Comparison of ENCODE assay signal across 18 cellular contexts in genomic region chr15:63292771-63293170, GRCh38. TPM values are rescaled to one million over a fixed set of nuclear protein-coding genes. Genes with fewer than 3 reads are reported as not detected.
DNase-seq lines count a peak whose midpoint lies in the region; ATAC-seq and TF ChIP-seq lines count a peak whose summit lies in the region.
"Had no signal": no experiment of that assay in that cellular context is flagged by ENCODE, and none has a peak within 500 bp of the region (broad histone marks: within the 10 kb centered on the region; RNA-seq: fewer than 3 reads in every experiment).

No MANE protein-coding gene starts in this region.

- H3K27me3 ChIP-seq in ACC112 (ENCODE audit: insufficient read depth, low read length) (no peaks in the 10 kb centered on the region), left lung (no peaks in the 10 kb centered on the region)
- H3K27me3 ChIP-seq: heart left ventricle, pancreas had no signal

- TF ChIP-seq CTCF in astrocyte of the spinal cord (IDR thresholded peaks at IDR 0.05; ENCODE audit: low read depth, low read length) (no peak), left lung (IDR thresholded peaks at IDR 0.05) (no peak)

- peak; percentile 61 for ATAC-seq in GM19455 (IDR thresholded peaks at IDR 0.05; ENCODE audit: unreplicated experiment)
- peak; percentile 43 for ATAC-seq in left lung
- ATAC-seq: heart left ventricle, left colon had no signal

- in situ Hi-C loops in astrocyte of the spinal cord (cut with HindIII; ENCODE audit: low sequenced_read_pairs): no loop called here

- H3K36me3 ChIP-seq in ACC112 (ENCODE audit: insufficient read depth, low read length): peaks cover 7% of the 10 kb centered on the region
- H3K36me3 ChIP-seq in left lung: peaks cover 0 to 8% of the 10 kb centered on the region in 2 donors
- H3K36me3 ChIP-seq: pancreas had no signal

- intact Hi-C loops in left lung (cut with DNase I): loop anchor here in 1 of 2 donors (5.0 kb wide), 1 partner anchor 110 kb away; no protein-coding TSS in a partner anchor

- H3K4me1 ChIP-seq in ACC112 (ENCODE audit: control insufficient read depth, insufficient read depth, low read length, unreplicated experiment) (peaks cover 27% of the 10 kb centered on the region), left lung (peaks cover 0 to 73% of the 10 kb centered on the region in 2 donors)
- H3K4me1 ChIP-seq: pancreas had no signal

- H3K9me3 ChIP-seq in left lung: no peaks in the 10 kb centered on the region
- H3K9me3 ChIP-seq: heart left ventricle, pancreas had no signal

- no peak overlapping the region for H2AFZ ChIP-seq in ACC112 (ENCODE audit: low read length, unreplicated experiment)

- DNase-seq in astrocyte of the spinal cord (ENCODE audit: low read depth, low spot score): peak; percentile 17
- no peak for DNase-seq in left lung
- no peak for DNase-seq in NCI-H1436 treated with DMSO at 0.1 percent for 48 hours (lab: John Stamatoyannopoulos, UW)
- no peak for DNase-seq in NOMO-1 (lab: John Stamatoyannopoulos, UW; ENCODE audit: unreplicated experiment in 2 of 2)
- DNase-seq in DMS53 (lab: John Stamatoyannopoulos, UW): no peak
- DNase-seq in activated effector memory CD4-positive, alpha-beta T cell treated with anti-CD3 and anti-CD28 coated beads, Interleukin-2, amount 50 U/mL, for 16 hours: no peak
- DNase-seq: activated CD4-positive, alpha-beta T cell treated with anti-CD3 and anti-CD28 coated beads for 4 hours; activated naive CD8-positive, alpha-beta T cell treated with anti-CD3 and anti-CD28 coated beads, Interleukin-2, amount 10 ng/mL, durations not matched to agents 7 days and 5 days; activated T-cell treated with anti-CD3 and anti-CD28 coated beads, Interleukin-2, amount 50 U/mL, for 1 hour; GOT3; heart left ventricle; left colon; NCI-H1048; NCI-H2171; pancreas; Right ventricle myocardium superior had no signal

- no peaks in the 10 kb centered on the region for H3K79me2 ChIP-seq in ACC112 (ENCODE audit: control insufficient read depth, insufficient read depth, low read length, unreplicated experiment)

- peak overlapping the region; percentile 93; the same call in 1 of the 2 replicates for H3K27ac ChIP-seq in ACC112 (ENCODE audit: low read depth, low read length)
- peak overlapping the region in 1 of 2 donors; percentile 64 for H3K27ac ChIP-seq in left lung
- H3K27ac ChIP-seq: pancreas had no signal

- H3K4me3 ChIP-seq in ACC112 (ENCODE audit: low read depth, low read length) (no peak overlapping the region), astrocyte of the spinal cord (ENCODE audit: low read depth, low read length) (no peak overlapping the region), left lung (no peak overlapping the region)
- H3K4me3 ChIP-seq: heart left ventricle, pancreas had no signal

RNA-seq across cellular contexts. Expression of gene APH1B, which starts 15.4 kb away (rescaled TPM):
- 10 to 100 TPM; 24.0 to 32.2 TPM for total RNA-seq in left lung
